In genomic region chr4:55947254-55947882, GRCh38 we compare ENCODE assay signal across 8 cellular contexts. TPM values are rescaled to one million over a fixed set of nuclear protein-coding genes. Genes with fewer than 3 reads are reported as not detected.
A peak's percentile ranks its signal among the peaks of the same experiment; 100 is the strongest.
DNase-seq lines count a peak whose midpoint lies in the region; ATAC-seq and TF ChIP-seq lines count a peak whose summit lies in the region.

No MANE protein-coding gene starts in this region.

- peak overlapping the region; percentile 71 for H3K27ac ChIP-seq in CD4-positive, alpha-beta memory T cell (ENCODE audit: low read depth, low read length)

- peaks cover 0 to 5% (median 0%) of the 10 kb centered on the region in 8 donors for H3K9me3 Mint-ChIP-seq in CD4-positive, alpha-beta memory T cell
- peaks cover 4% of the 10 kb centered on the region for H3K9me3 Mint-ChIP-seq in T-helper 2 cell treated with Interferon-gamma antibody and Interleukin-4, amounts not matched to agents 5 μg/mL and 100 μg/mL, for 36 hours

- no peaks in the 10 kb centered on the region for H3K36me3 ChIP-seq in CD4-positive, alpha-beta memory T cell (ENCODE audit: insufficient read depth, low read length)

- peaks cover 31 to 56% (median 47%) of the 10 kb centered on the region in 4 donors for H3K4me1 Mint-ChIP-seq in CD4-positive, alpha-beta memory T cell
- H3K4me1 Mint-ChIP-seq in T-helper 2 cell treated with Interferon-gamma antibody and Interleukin-4, amounts not matched to agents 5 μg/mL and 100 μg/mL, for 36 hours (ENCODE audit: low read depth), result peaks cover 40% of the 10 kb centered on the region

- peaks cover 15 to 31% of the 10 kb centered on the region in 2 donors for H3K36me3 Mint-ChIP-seq in CD4-positive, alpha-beta memory T cell
- H3K36me3 Mint-ChIP-seq in T-helper 2 cell treated with Interferon-gamma antibody and Interleukin-4, amounts not matched to agents 5 μg/mL and 100 μg/mL, for 36 hours (ENCODE audit: low read depth), result peaks cover 5% of the 10 kb centered on the region

- peak; percentile 37 for ATAC-seq in GM19328 (IDR thresholded peaks at IDR 0.05; ENCODE audit: unreplicated experiment)
- peak; percentile 32 for ATAC-seq in HG03342 (IDR thresholded peaks at IDR 0.05; ENCODE audit: unreplicated experiment)
- ATAC-seq in stimulated activated naive CD8-positive, alpha-beta T cell treated with anti-CD3 and anti-CD28 coated beads, Interleukin-15, Interleukin-2, amounts not matched to agents 100 U/mL and 50 U/mL, for 24 hours, result no peak

- no peaks in the 10 kb centered on the region for H3K9me3 ChIP-seq in CD4-positive, alpha-beta memory T cell (ENCODE audit: control insufficient read depth in 1 of 2, low read length in 2 of 2)

- no peak for TF ChIP-seq CTCF in foreskin fibroblast (IDR thresholded peaks at IDR 0.05; ENCODE audit: low read depth, low read length)

- POLR2A ChIA-PET in CD4-positive, alpha-beta memory T cell (lab: Charles Lee; ENCODE audit: partially characterized antibody), result interaction anchor here (0.5 to 3.0 kb wide), 14 partner anchors 9 to 1031 kb away, joined by 3 to 34 read pairs (median 6); partner anchors contain the start of genes AASDH, NOA1, PAICS and POLR2B

- peaks cover 45% of the 10 kb centered on the region for H3K4me1 ChIP-seq in CD4-positive, alpha-beta memory T cell (ENCODE audit: insufficient read depth, low read length)

- intact Hi-C loops in CD4-positive, alpha-beta memory T cell (cut with micrococcal nuclease), result loop anchor here (5.0 kb wide), 2 partner anchors 400 to 1030 kb away; partner anchors contain the start of genes CLOCK, NOA1 and POLR2B

- CTCF ChIA-PET in CD4-positive, alpha-beta memory T cell (lab: Charles Lee; ENCODE audit: partially characterized antibody), result interaction anchor here (0.7 to 2.9 kb wide), 16 partner anchors 9 to 889 kb away, joined by 3 to 17 read pairs (median 5); partner anchors contain the start of gene SRD5A3

- H3K4me3 Mint-ChIP-seq in CD4-positive, alpha-beta memory T cell, result peak overlapping the region; percentile 86 to 97 (median 94)
- peak overlapping the region; percentile 85 for H3K4me3 Mint-ChIP-seq in T-helper 2 cell treated with Interferon-gamma antibody and Interleukin-4, amounts not matched to agents 5 μg/mL and 100 μg/mL, for 36 hours

- H3K27ac Mint-ChIP-seq in CD4-positive, alpha-beta memory T cell, result peak overlapping the region; percentile 92 to 98 (median 97)
- peak overlapping the region; percentile 86 for H3K27ac Mint-ChIP-seq in T-helper 2 cell treated with Interferon-gamma antibody and Interleukin-4, amounts not matched to agents 5 μg/mL and 100 μg/mL, for 36 hours

- no peaks in the 10 kb centered on the region for H3K27me3 Mint-ChIP-seq in CD4-positive, alpha-beta memory T cell
- H3K27me3 Mint-ChIP-seq in T-helper 2 cell treated with Interferon-gamma antibody and Interleukin-4, amounts not matched to agents 5 μg/mL and 100 μg/mL, for 36 hours (ENCODE audit: low read depth), result no peaks in the 10 kb centered on the region

- peak overlapping the region; percentile 54 to 65 for H3K4me3 ChIP-seq in CD4-positive, alpha-beta memory T cell (ENCODE audit: low read length in 2 of 2)
- H3K4me3 ChIP-seq in foreskin fibroblast (ENCODE audit: low read depth in 1 of 2, low read length in 2 of 2), result peak overlapping the region; percentile 60 to 86

- peak in 1 of 5 donors; percentile 5 for DNase-seq in CD4-positive, alpha-beta memory T cell
- DNase-seq in T-helper 2 cell treated with Interferon-gamma antibody and Interleukin-4, amounts not matched to agents 5 μg/mL and 100 μg/mL, for 36 hours (ENCODE audit: low spot score), result peak; percentile 8
- DNase-seq in foreskin fibroblast (peak; percentile 7 to 24), C1 segment of cervical spinal cord (lab: John Stamatoyannopoulos, UW) (no peak), GM19240 (ENCODE audit: insufficient read length, low spot score) (no peak)
- peak; percentile 21 for DNase-seq in stimulated activated naive CD8-positive, alpha-beta T cell treated with anti-CD3 and anti-CD28 coated beads, Interleukin-15, Interleukin-2, amounts not matched to agents 100 U/mL and 50 U/mL, for 24 hours

- no peaks in the 10 kb centered on the region for H3K27me3 ChIP-seq in CD4-positive, alpha-beta memory T cell (ENCODE audit: insufficient read depth, low read length)

RNA-seq across cellular contexts. Expression of gene CEP135, which starts 1.4 kb away (rescaled TPM):
- 10 to 100 TPM; 32.5 to 35.9 TPM for total RNA-seq in CD4-positive, alpha-beta memory T cell
- polyA plus RNA-seq in CD4-positive, alpha-beta memory T cell, result 10 to 100 TPM in 1 of 2 donors, 1 to 10 TPM in 1; 8.6 to 13.0 TPM

Comparison
In these comparisons a context has a peak if more than half of its experiments do, and no peak if none do; other contexts are left out.
1. DNase-seq: peak in T-helper 2 cell treated with Interferon-gamma antibody and Interleukin-4, amounts not matched to agents 5 μg/mL and 100 μg/mL, for 36 hours (single experiment), foreskin fibroblast (2 of 2) and stimulated activated naive CD8-positive, alpha-beta T cell treated with anti-CD3 and anti-CD28 coated beads, Interleukin-15, Interleukin-2, amounts not matched to agents 100 U/mL and 50 U/mL, for 24 hours (single experiment); none in C1 segment of cervical spinal cord (0 of 14) and GM19240 (single experiment).